Comparison of ENCODE assay signal across 8 cellular contexts in genomic region chr7:107166702-107167426, GRCh38. TPM values are rescaled to one million over a fixed set of nuclear protein-coding genes. Genes with fewer than 3 reads are reported as not detected.
A peak's percentile ranks its signal among the peaks of the same experiment; 100 is the strongest.
DNase-seq lines count a peak whose midpoint lies in the region; ATAC-seq, FAIRE-seq and TF ChIP-seq lines count a peak whose summit lies in the region.

No MANE protein-coding gene starts in this region.

- TF ChIP-seq CTCF in esophagus squamous epithelium (IDR thresholded peaks at IDR 0.05) (no peak), sigmoid colon (IDR thresholded peaks at IDR 0.05) (no peak)

- ATAC-seq in sciatic nerve = no peak

- H3K4me1 ChIP-seq in SJCRH30 (no peaks in the 10 kb centered on the region), esophagus squamous epithelium (peaks cover 5 to 29% (median 10%) of the 10 kb centered on the region in 3 donors), sigmoid colon (peaks cover 0 to 24% (median 16%) of the 10 kb centered on the region in 4 donors), small intestine (ENCODE audit: control insufficient read depth in 2 of 2, insufficient read depth in 1 of 2, low read depth in 1 of 2, low read length in 1 of 2) (no peaks in the 10 kb centered on the region)

- no peak for DNase-seq in SJCRH30
- DNase-seq in esophagus squamous epithelium (lab: John Stamatoyannopoulos, UW) = no peak
- DNase-seq in sigmoid colon = no peak
- no peak for DNase-seq in NK-92 (lab: John Stamatoyannopoulos, UW; ENCODE audit: unreplicated experiment)
- DNase-seq in small intestine = no peak
- DNase-seq in NCI-H146 treated with DMSO at 0.1 percent for 48 hours (lab: John Stamatoyannopoulos, UW; ENCODE audit: unreplicated experiment) = no peak
- no peak for DNase-seq in sciatic nerve (ENCODE audit: low spot score)

- H3K27ac ChIP-seq in SJCRH30 (peak overlapping the region; percentile 63), esophagus squamous epithelium (peak overlapping the region; percentile 95 to 99 (median 98)), sigmoid colon (peak overlapping the region; percentile 92 to 100 (median 96)), small intestine (ENCODE audit: low read depth in 1 of 2, low read length in 1 of 2) (peak overlapping the region in 1 of 2 donors; percentile 20)

- intact Hi-C loops in esophagus squamous epithelium (cut with DNase I) = no loop called here
- intact Hi-C loops in sigmoid colon (cut with DNase I) = loop anchor here (5.0 to 10.0 kb wide), 6 partner anchors 398 to 992 kb away; partner anchors contain the start of genes CBLL1, COG5, DLD and DUS4L
- intact Hi-C loops in sciatic nerve (cut with DNase I) = no loop called here

- H3K36me3 ChIP-seq in SJCRH30 = no peaks in the 10 kb centered on the region
- H3K36me3 ChIP-seq in esophagus squamous epithelium = peaks cover 0 to 6% (median 0%) of the 10 kb centered on the region in 3 donors
- no peaks in the 10 kb centered on the region for H3K36me3 ChIP-seq in sigmoid colon
- no peaks in the 10 kb centered on the region for H3K36me3 ChIP-seq in small intestine (ENCODE audit: control insufficient read depth in 2 of 2, insufficient read depth in 2 of 2, low read length in 2 of 2)

- H3K27me3 ChIP-seq in SJCRH30 (no peaks in the 10 kb centered on the region), esophagus squamous epithelium (no peaks in the 10 kb centered on the region), sigmoid colon (no peaks in the 10 kb centered on the region), small intestine (ENCODE audit: control insufficient read depth in 2 of 2, insufficient read depth in 2 of 2, low read length in 2 of 2) (no peaks in the 10 kb centered on the region)

- TF ChIP-seq POLR2A in esophagus squamous epithelium (IDR thresholded peaks at IDR 0.05) (no peak), sigmoid colon (IDR thresholded peaks at IDR 0.05) (no peak)

- H3K4me3 ChIP-seq in GM08714 (ENCODE audit: low read length) (peak overlapping the region; percentile 78; the same call in 1 of the 2 replicates), SJCRH30 (peak overlapping the region; percentile 60), esophagus squamous epithelium (peak overlapping the region; percentile 41 to 74 (median 59)), sigmoid colon (peak overlapping the region; percentile 7 to 97 (median 57)), small intestine (ENCODE audit: low read depth in 1 of 2, low read length in 2 of 2) (no peak overlapping the region)

- no peak for TF ChIP-seq EP300 in sigmoid colon (IDR thresholded peaks at IDR 0.05)

- WGBS in esophagus squamous epithelium, 2 donors = 35 to 39% methylated on average over 6 of the region's 6 CpGs
- WGBS in sigmoid colon, 2 donors = 37 to 40% methylated on average over 6 of the region's 6 CpGs
- 31 to 35% (median 34%) methylated on average over 6 of the region's 6 CpGs for WGBS in small intestine, 3 donors

- no peak for FAIRE-seq in small intestine (lab: Jason Lieb, UNC)

- H3K9me3 ChIP-seq in SJCRH30 (replicated peaks) = no peaks in the 10 kb centered on the region
- H3K9me3 ChIP-seq in esophagus squamous epithelium = no peaks in the 10 kb centered on the region
- no peaks in the 10 kb centered on the region for H3K9me3 ChIP-seq in sigmoid colon
- no peaks in the 10 kb centered on the region for H3K9me3 ChIP-seq in small intestine (ENCODE audit: control insufficient read depth, low read depth)

RNA-seq across cellular contexts. Expression of gene HBP1, which starts 1.9 kb away (rescaled TPM):
- total RNA-seq in SJCRH30 (2014; rRNA removed; shearing (Covaris generic)) = 33.9 and 37.4 TPM in 2 replicates
- 100 to 1,000 TPM in 1 of 4 donors, 10 to 100 TPM in 3; 51.5 to 108 (median 69.7) TPM for total RNA-seq in esophagus squamous epithelium
- 100 to 1,000 TPM; 104 to 172 (median 119) TPM for total RNA-seq in sigmoid colon
- 10 to 100 TPM; 34.2 to 89.5 (median 43.2) TPM for polyA plus RNA-seq in sigmoid colon
- 10 to 100 TPM; 25.1 to 38.6 (median 34.7) TPM for polyA plus RNA-seq in small intestine
- total RNA-seq in sciatic nerve = 78.4 TPM

Comparison
In these comparisons a context has a peak if more than half of its experiments do, and no peak if none do; other contexts are left out.
1. H3K4me3 ChIP-seq: peak in GM08714 (single experiment), SJCRH30 (single experiment), esophagus squamous epithelium (4 of 4) and sigmoid colon (4 of 4); none in small intestine (0 of 2).